Comparison of ENCODE assay signal across 8 cellular contexts in genomic region chr3:186931487-186932280, GRCh38. TPM values are rescaled to one million over a fixed set of nuclear protein-coding genes. Genes with fewer than 3 reads are reported as not detected.
DNase-seq lines count a peak whose midpoint lies in the region; ATAC-seq and TF ChIP-seq lines count a peak whose summit lies in the region.

No MANE protein-coding gene starts in this region.

- H3K4me3 ChIP-seq in Caco-2 (ENCODE audit: low read depth, low read length) (peak overlapping the region; percentile 81), endocrine pancreas (ENCODE audit: control insufficient read depth, insufficient read depth, low read length) (peak overlapping the region; percentile 58), mucosa of stomach (ENCODE audit: low read length) (peak overlapping the region; percentile 55)

- no peaks in the 10 kb centered on the region for H3K36me3 Mint-ChIP-seq in Caco-2 (ENCODE audit: insufficient read depth, unreplicated experiment)
- peaks cover 41% of the 10 kb centered on the region for H3K36me3 Mint-ChIP-seq in activated CD8-positive, alpha-beta T cell treated with anti-CD3 and anti-CD28 coated beads, Interleukin-2, amount 10 ng/mL, durations not matched to agents 7 days and 5 days (ENCODE audit: low read depth)
- H3K36me3 Mint-ChIP-seq in stimulated activated effector memory CD8-positive, alpha-beta T cell treated with anti-CD3 and anti-CD28 coated beads, Interleukin-12 subunit alpha, Interleukin-12 subunit beta, amount 100 ng/mL, for 72 hours = peaks cover 55% of the 10 kb centered on the region

- H3K4me1 Mint-ChIP-seq in Caco-2 (ENCODE audit: low read depth, unreplicated experiment) = peaks cover 5% of the 10 kb centered on the region
- peaks cover 28% of the 10 kb centered on the region for H3K4me1 Mint-ChIP-seq in activated CD8-positive, alpha-beta T cell treated with anti-CD3 and anti-CD28 coated beads, Interleukin-2, amount 10 ng/mL, durations not matched to agents 7 days and 5 days (ENCODE audit: low read depth)
- peaks cover 61% of the 10 kb centered on the region for H3K4me1 Mint-ChIP-seq in stimulated activated effector memory CD8-positive, alpha-beta T cell treated with anti-CD3 and anti-CD28 coated beads, Interleukin-12 subunit alpha, Interleukin-12 subunit beta, amount 100 ng/mL, for 72 hours

- POLR2A ChIA-PET in Caco-2 (lab: Charles Lee) = no interaction called here
- POLR2A ChIA-PET in activated CD8-positive, alpha-beta T cell treated with anti-CD3 and anti-CD28 coated beads, Interleukin-2, amount 10 ng/mL, durations not matched to agents 7 days and 5 days (lab: Charles Lee) = interaction anchor here (0.7 to 3.0 kb wide), 14 partner anchors 9 to 148 kb away, joined by 3 to 34 read pairs (median 6); partner anchors contain the start of gene EIF4A2

- peak; percentile 37 for ATAC-seq in GM21717 (IDR thresholded peaks at IDR 0.05; ENCODE audit: unreplicated experiment)
- ATAC-seq in activated CD8-positive, alpha-beta T cell treated with anti-CD3 and anti-CD28 coated beads, Interleukin-2, amount 10 ng/mL, durations not matched to agents 7 days and 5 days = peak; percentile 62
- peak; percentile 73 for ATAC-seq in stimulated activated effector memory CD8-positive, alpha-beta T cell treated with anti-CD3 and anti-CD28 coated beads, Interleukin-12 subunit alpha, Interleukin-12 subunit beta, amount 100 ng/mL, for 72 hours

- TF ChIP-seq CTCF in Caco-2 (IDR thresholded peaks at IDR 0.05; ENCODE audit: insufficient read depth in 1 of 2, low read depth in 1 of 2, low read length in 1 of 2, severe bottlenecking in 1 of 2, unreplicated experiment in 1 of 2) = no peak

- H3K9me3 ChIP-seq in Caco-2 (no peaks in the 10 kb centered on the region), endocrine pancreas (ENCODE audit: control insufficient read depth, low read length) (no peaks in the 10 kb centered on the region), mucosa of stomach (ENCODE audit: control insufficient read depth, low read length) (no peaks in the 10 kb centered on the region)

- CTCF ChIA-PET in Caco-2 (lab: Charles Lee) = interaction anchor here (0.8 to 1.2 kb wide), 2 partner anchors 82 to 86 kb away, joined by 3 to 15 read pairs; no protein-coding TSS in a partner anchor
- CTCF ChIA-PET in activated CD8-positive, alpha-beta T cell treated with anti-CD3 and anti-CD28 coated beads, Interleukin-2, amount 10 ng/mL, durations not matched to agents 7 days and 5 days (lab: Charles Lee) = interaction anchor here (0.7 to 7.0 kb wide), 29 partner anchors 10 to 317 kb away, joined by 3 to 78 read pairs (median 5); partner anchors contain the start of gene RPL39L

- H3K9ac ChIP-seq in endocrine pancreas (ENCODE audit: control insufficient read depth, insufficient read depth, low read length) = peak overlapping the region; percentile 21
- H3K9ac ChIP-seq in mucosa of stomach (ENCODE audit: low read length) = peak overlapping the region; percentile 70

- H3K27me3 Mint-ChIP-seq in Caco-2 (ENCODE audit: insufficient read depth, unreplicated experiment) = no peaks in the 10 kb centered on the region
- no peaks in the 10 kb centered on the region for H3K27me3 Mint-ChIP-seq in activated CD8-positive, alpha-beta T cell treated with anti-CD3 and anti-CD28 coated beads, Interleukin-2, amount 10 ng/mL, durations not matched to agents 7 days and 5 days (ENCODE audit: low read depth)

- DNase-seq in Caco-2 = peak; percentile 50 to 64
- DNase-seq in NCI-H1105 treated with DMSO at 0.1 percent for 48 hours (lab: John Stamatoyannopoulos, UW) = peak; percentile 72
- peak; percentile 82 for DNase-seq in activated CD8-positive, alpha-beta T cell treated with anti-CD3 and anti-CD28 coated beads, Interleukin-2, amount 10 ng/mL, durations not matched to agents 7 days and 5 days
- peak; percentile 49 to 83 for DNase-seq in stimulated activated effector memory CD8-positive, alpha-beta T cell treated with anti-CD3 and anti-CD28 coated beads, Interleukin-12 subunit alpha, Interleukin-12 subunit beta, amount 100 ng/mL, for 72 hours (ENCODE audit: low spot score in 2 of 2)
- no peak for DNase-seq in islet precursor cell

- H3K27me3 ChIP-seq in Caco-2 (replicated peaks; ENCODE audit: control insufficient read depth, insufficient read depth, low read length) (no peaks in the 10 kb centered on the region), endocrine pancreas (ENCODE audit: control insufficient read depth, insufficient read depth, low read length) (no peaks in the 10 kb centered on the region), mucosa of stomach (ENCODE audit: control insufficient read depth, insufficient read depth, low read length) (peaks cover 13% of the 10 kb centered on the region)

- peak overlapping the region; percentile 91 for H3K4me3 Mint-ChIP-seq in Caco-2 (ENCODE audit: unreplicated experiment)
- peak overlapping the region; percentile 99 for H3K4me3 Mint-ChIP-seq in activated CD8-positive, alpha-beta T cell treated with anti-CD3 and anti-CD28 coated beads, Interleukin-2, amount 10 ng/mL, durations not matched to agents 7 days and 5 days
- H3K4me3 Mint-ChIP-seq in stimulated activated effector memory CD8-positive, alpha-beta T cell treated with anti-CD3 and anti-CD28 coated beads, Interleukin-12 subunit alpha, Interleukin-12 subunit beta, amount 100 ng/mL, for 72 hours = peak overlapping the region; percentile 95

- H3K4me1 ChIP-seq in Caco-2 = no peaks in the 10 kb centered on the region
- H3K4me1 ChIP-seq in endocrine pancreas (ENCODE audit: control insufficient read depth, insufficient read depth, low read length) = no peaks in the 10 kb centered on the region
- H3K4me1 ChIP-seq in mucosa of stomach (ENCODE audit: control insufficient read depth, insufficient read depth, low read length) = peaks cover 6% of the 10 kb centered on the region

- H3K9me3 Mint-ChIP-seq in Caco-2 (ENCODE audit: unreplicated experiment) = no peaks in the 10 kb centered on the region
- H3K9me3 Mint-ChIP-seq in activated CD8-positive, alpha-beta T cell treated with anti-CD3 and anti-CD28 coated beads, Interleukin-2, amount 10 ng/mL, durations not matched to agents 7 days and 5 days (ENCODE audit: insufficient read depth) = peaks cover 7% of the 10 kb centered on the region
- no peaks in the 10 kb centered on the region for H3K9me3 Mint-ChIP-seq in stimulated activated effector memory CD8-positive, alpha-beta T cell treated with anti-CD3 and anti-CD28 coated beads, Interleukin-12 subunit alpha, Interleukin-12 subunit beta, amount 100 ng/mL, for 72 hours

- H3K36me3 ChIP-seq in Caco-2 (ENCODE audit: control insufficient read depth, insufficient read depth, low read length) (peaks cover 2% of the 10 kb centered on the region; the same call in 1 of the 2 replicates), endocrine pancreas (ENCODE audit: control insufficient read depth, insufficient read depth, low read length) (no peaks in the 10 kb centered on the region), mucosa of stomach (ENCODE audit: control insufficient read depth, insufficient read depth, low read length) (no peaks in the 10 kb centered on the region)

- H3K27ac Mint-ChIP-seq in Caco-2 (ENCODE audit: unreplicated experiment) = peak overlapping the region; percentile 83
- H3K27ac Mint-ChIP-seq in activated CD8-positive, alpha-beta T cell treated with anti-CD3 and anti-CD28 coated beads, Interleukin-2, amount 10 ng/mL, durations not matched to agents 7 days and 5 days = peak overlapping the region; percentile 87
- peak overlapping the region; percentile 95 for H3K27ac Mint-ChIP-seq in stimulated activated effector memory CD8-positive, alpha-beta T cell treated with anti-CD3 and anti-CD28 coated beads, Interleukin-12 subunit alpha, Interleukin-12 subunit beta, amount 100 ng/mL, for 72 hours

- intact Hi-C loops in Caco-2 (cut with micrococcal nuclease; ENCODE audit: unreplicated experiment) = loop anchor here (2.0 to 5.0 kb wide), 2 partner anchors 34 to 131 kb away; no protein-coding TSS in a partner anchor

- BruUV-seq in Caco-2 (replicated peaks; lab: Mats Ljungman, UMichigan) = no TSS peak

RNA-seq across cellular contexts. Expression of gene ST6GAL1, which starts 1.4 kb away (rescaled TPM):
- 34.6 and 40.3 TPM in 2 replicates for total RNA-seq in Caco-2 (2022)
- total RNA-seq in activated CD8-positive, alpha-beta T cell treated with anti-CD3 and anti-CD28 coated beads, Interleukin-2, amount 10 ng/mL, durations not matched to agents 7 days and 5 days = 100 to 1,000 TPM in 1 of 2 experiments, 10 to 100 TPM in 1; 99.1 to 109 TPM
